1 cellular context compared by ENCODE assay signal in the genomic region with DNA sequence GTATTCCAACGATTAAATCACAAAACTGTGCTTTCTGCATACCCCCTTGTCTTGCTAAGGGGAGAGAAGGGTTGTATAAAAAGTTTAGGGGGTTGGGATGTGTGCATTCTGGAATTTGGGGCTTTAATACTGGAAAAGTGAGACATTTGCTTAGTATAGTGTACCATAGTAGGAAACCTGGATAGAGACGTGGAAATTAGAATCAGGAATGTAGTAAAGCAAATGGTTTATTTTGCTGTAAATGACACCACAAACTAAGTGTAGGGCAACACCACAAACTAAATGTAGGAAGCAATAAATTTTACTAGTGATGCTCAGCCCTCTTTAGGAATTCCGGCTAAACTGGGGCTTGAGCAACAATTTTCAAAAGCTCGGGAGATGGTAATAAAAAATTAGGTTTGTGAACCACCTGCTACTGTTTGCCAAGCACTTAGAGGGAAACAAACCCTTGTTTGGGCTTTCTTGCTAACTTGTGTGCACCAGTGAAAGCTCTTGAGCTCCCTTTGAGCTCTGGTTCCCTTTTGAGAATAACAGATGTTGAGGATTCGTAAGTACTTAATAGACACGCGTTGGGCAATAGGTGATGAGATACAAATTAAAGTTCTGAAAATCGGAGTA.
A peak's percentile ranks its signal among the peaks of the same experiment; 100 is the strongest.
TF ChIP-seq lines count a peak whose summit lies in the region.

No MANE protein-coding gene starts in this region.

TF ChIP-seq in H1, 55 proteins besides CTCF, POLR2A, EP300 and RAD21:
- TF ChIP-seq POLR2AphosphoS5 (IDR thresholded peaks at IDR 0.05; ENCODE audit: low read depth, low read length) (peak; percentile 41; the same call in 1 of the 2 replicates), CBX8 (IDR thresholded peaks at IDR 0.05; ENCODE audit: borderline replicate concordance, low read depth, low read length) (no peak), CHD2 (IDR thresholded peaks at IDR 0.05; ENCODE audit: low read length) (peak; percentile 10; the same call in 1 of the 2 replicates)
